ENCODE assay signal across 17 cellular contexts in the genomic region with DNA sequence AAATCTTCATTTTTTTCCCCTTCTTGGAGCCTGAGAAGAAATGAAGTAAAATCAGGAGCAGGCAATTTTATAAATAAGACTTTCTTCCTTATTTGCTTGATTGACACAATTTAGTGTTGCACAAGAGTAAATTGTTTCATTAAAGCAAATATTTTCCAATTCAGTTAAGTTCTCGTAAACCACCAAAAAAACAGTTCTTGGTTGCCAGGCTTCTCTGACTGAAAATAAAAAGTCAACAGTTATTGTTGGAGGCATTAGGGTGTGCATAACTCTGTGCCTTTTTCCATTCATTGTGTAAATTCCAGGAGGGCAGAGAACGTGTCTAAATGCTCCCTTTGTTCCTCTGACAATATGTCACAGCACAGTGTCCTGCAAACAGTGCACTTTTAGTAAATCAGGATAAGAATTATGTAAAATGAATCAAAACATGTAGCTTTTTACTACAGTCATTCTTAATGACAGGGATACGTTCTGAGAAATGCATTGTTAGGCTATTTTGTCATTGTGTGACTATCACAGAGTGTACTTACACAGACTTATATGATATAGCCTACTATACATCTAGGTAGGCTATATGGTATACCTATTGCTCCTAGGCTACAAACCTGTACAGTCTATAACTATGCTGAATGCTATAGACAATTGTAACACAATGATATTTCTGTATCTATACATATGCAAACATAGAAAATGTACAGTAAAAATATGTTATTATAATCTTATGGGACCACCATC. TPM values are rescaled to one million over a fixed set of nuclear protein-coding genes. Genes with fewer than 3 reads are reported as not detected.
DNase-seq lines count a peak whose midpoint lies in the region; ATAC-seq and TF ChIP-seq lines count a peak whose summit lies in the region.
"Had no signal": no experiment of that assay in that cellular context is flagged by ENCODE, and none has a peak within 500 bp of the region (broad histone marks: within the 10 kb centered on the region; RNA-seq: fewer than 3 reads in every experiment).

A gene (minus strand): TSS at position 47 of the 735 bp plus-strand sequence. CDS start 37 bp downstream, at position 10.

- H3K79me2 ChIP-seq in hepatocyte: no peaks in the 10 kb centered on the region

- H3K4me3 ChIP-seq in hepatocyte: no peak within 1 kb of the TSS
- H3K4me3 ChIP-seq: gastrocnemius medialis had no signal

- peaks cover 3% of the 10 kb centered on the region for H3K9me3 Mint-ChIP-seq in progenitor cell of endocrine pancreas (ENCODE audit: low read depth)
- H3K9me3 Mint-ChIP-seq: activated naive CD4-positive, alpha-beta T cell treated with anti-CD3 and anti-CD28 coated beads for 36 hours had no signal

- H2AFZ ChIP-seq in hepatocyte: no peak within 1 kb of the TSS

- peaks cover 6% of the 10 kb centered on the region for H3K4me1 ChIP-seq in hepatocyte (ENCODE audit: insufficient read depth)
- H3K4me1 ChIP-seq: gastrocnemius medialis had no signal

- no peaks in the 10 kb centered on the region for H3K9me3 ChIP-seq in hepatocyte (ENCODE audit: low read depth)
- H3K9me3 ChIP-seq: gastrocnemius medialis, neutrophil had no signal

- DNase-seq in COLO829 (ENCODE audit: low spot score): peak; percentile 46
- peak; percentile 61 for DNase-seq in SK-MEL-5 (ENCODE audit: low read depth, low spot score)
- no peak for DNase-seq in hepatocyte (ENCODE audit: low spot score)
- no peak for DNase-seq in progenitor cell of endocrine pancreas (ENCODE audit: low spot score, unreplicated experiment)
- DNase-seq in C1 segment of cervical spinal cord (lab: John Stamatoyannopoulos, UW): no peak
- DNase-seq in effector CD8-positive, alpha-beta T cell (lab: John Stamatoyannopoulos, UW): no peak
- no peak for DNase-seq in NCI-H1092 (lab: John Stamatoyannopoulos, UW)
- DNase-seq: activated naive CD4-positive, alpha-beta T cell treated with anti-CD3 and anti-CD28 coated beads for 36 hours; AML-193; DND-41; gastrocnemius medialis; NCI-H226; RPMI8226; stimulated activated CD4-positive, alpha-beta T cell treated with anti-CD3 and anti-CD28 coated beads, Interleukin-1b, Interleukin-23, amount 100 ng/mL, for 48 hours; T-helper 9 cell had no signal

- H3K27me3 Mint-ChIP-seq in progenitor cell of endocrine pancreas: no peaks in the 10 kb centered on the region

- no peak for ATAC-seq in GM21576 (IDR thresholded peaks at IDR 0.05; ENCODE audit: unreplicated experiment)
- ATAC-seq: gastrocnemius medialis had no signal

- peak within 1 kb of the TSS; percentile 49 for H3K27ac Mint-ChIP-seq in progenitor cell of endocrine pancreas
- H3K27ac Mint-ChIP-seq: activated naive CD4-positive, alpha-beta T cell treated with anti-CD3 and anti-CD28 coated beads for 36 hours had no signal

- H4K20me1 ChIP-seq in hepatocyte (ENCODE audit: insufficient read depth, poor library complexity, severe bottlenecking): no peaks in the 10 kb centered on the region

- H3K27me3 ChIP-seq in hepatocyte: no peaks in the 10 kb centered on the region
- H3K27me3 ChIP-seq: gastrocnemius medialis, neutrophil had no signal

- H3K36me3 ChIP-seq in hepatocyte (replicated peaks; ENCODE audit: insufficient read depth, low read depth): no peaks in the 10 kb centered on the region
- H3K36me3 ChIP-seq: gastrocnemius medialis, neutrophil had no signal

- H3K4me3 Mint-ChIP-seq in progenitor cell of endocrine pancreas (ENCODE audit: low read depth): no peak within 1 kb of the TSS
- H3K4me3 Mint-ChIP-seq: activated naive CD4-positive, alpha-beta T cell treated with anti-CD3 and anti-CD28 coated beads for 36 hours had no signal

- no peak within 1 kb of the TSS for H3K4me2 ChIP-seq in hepatocyte

- H3K27ac ChIP-seq in hepatocyte: peak within 1 kb of the TSS; percentile 3
- H3K27ac ChIP-seq: gastrocnemius medialis, neutrophil had no signal

- in situ Hi-C loops in SK-MEL-5 (cut with HindIII; ENCODE audit: low pct_unique_long_range_greater_than_20kb, low sequenced_read_pairs): no loop called here

- WGBS in hepatocyte (ENCODE audit: low lambda C conversion rate, missing lambda C conversion rate): 39% methylated on average over 3 of the region's 3 CpGs

- no peaks in the 10 kb centered on the region for H3K9me2 ChIP-seq in hepatocyte (replicated peaks; ENCODE audit: insufficient read depth)

- no peak for TF ChIP-seq CTCF in hepatocyte (IDR thresholded peaks at IDR 0.05; ENCODE audit: poor library complexity)
- TF ChIP-seq CTCF in progenitor cell of endocrine pancreas (IDR thresholded peaks at IDR 0.05; ENCODE audit: unreplicated experiment): no peak

- H3K4me1 Mint-ChIP-seq in progenitor cell of endocrine pancreas (ENCODE audit: low read depth): peaks cover 28% of the 10 kb centered on the region

- no peaks in the 10 kb centered on the region for H3K36me3 Mint-ChIP-seq in progenitor cell of endocrine pancreas (ENCODE audit: insufficient read depth)

RNA-seq across cellular contexts. Expression of the gene that starts here (rescaled TPM):
- 0.43 and 0.53 TPM in 2 replicates for total RNA-seq in SK-MEL-5 (2014; rRNA removed; shearing (Covaris generic))
- 0.09 and 3.0 TPM in 2 replicates for polyA plus RNA-seq in SK-MEL-5 (2015; cell fraction: cytosol; rRNA removed)
- polyA plus RNA-seq in SK-MEL-5 (2015; cell fraction: nucleus; rRNA removed): 0.38 and 12.2 TPM in 2 replicates
- total RNA-seq in hepatocyte (22.3 and 26.4 TPM in 2 replicates), progenitor cell of endocrine pancreas (0.93 and 1.0 TPM in 2 replicates)
- 6.5 and 12.5 TPM in 2 replicates for polyA plus RNA-seq in hepatocyte
- total RNA-seq: activated naive CD4-positive, alpha-beta T cell treated with anti-CD3 and anti-CD28 coated beads for 36 hours had no signal

Comparison
In these comparisons a context has a peak if more than half of its experiments do, and no peak if none do; other contexts are left out.
1. RNA of the gene that starts here (total RNA-seq): 22.3 to 26.4 TPM in hepatocyte; 0.93 to 1.0 TPM in progenitor cell of endocrine pancreas and 0.43 to 0.53 TPM in SK-MEL-5; every median in the first group is over 10 times any median in the second.
2. DNase-seq: peak in COLO829 (single experiment) and SK-MEL-5 (single experiment); none in hepatocyte (single experiment), progenitor cell of endocrine pancreas (single experiment), C1 segment of cervical spinal cord (0 of 14), effector CD8-positive, alpha-beta T cell (single experiment) and NCI-H1092 (single experiment).